Comparison of ENCODE assay signal across 8 cellular contexts in the genomic region with DNA sequence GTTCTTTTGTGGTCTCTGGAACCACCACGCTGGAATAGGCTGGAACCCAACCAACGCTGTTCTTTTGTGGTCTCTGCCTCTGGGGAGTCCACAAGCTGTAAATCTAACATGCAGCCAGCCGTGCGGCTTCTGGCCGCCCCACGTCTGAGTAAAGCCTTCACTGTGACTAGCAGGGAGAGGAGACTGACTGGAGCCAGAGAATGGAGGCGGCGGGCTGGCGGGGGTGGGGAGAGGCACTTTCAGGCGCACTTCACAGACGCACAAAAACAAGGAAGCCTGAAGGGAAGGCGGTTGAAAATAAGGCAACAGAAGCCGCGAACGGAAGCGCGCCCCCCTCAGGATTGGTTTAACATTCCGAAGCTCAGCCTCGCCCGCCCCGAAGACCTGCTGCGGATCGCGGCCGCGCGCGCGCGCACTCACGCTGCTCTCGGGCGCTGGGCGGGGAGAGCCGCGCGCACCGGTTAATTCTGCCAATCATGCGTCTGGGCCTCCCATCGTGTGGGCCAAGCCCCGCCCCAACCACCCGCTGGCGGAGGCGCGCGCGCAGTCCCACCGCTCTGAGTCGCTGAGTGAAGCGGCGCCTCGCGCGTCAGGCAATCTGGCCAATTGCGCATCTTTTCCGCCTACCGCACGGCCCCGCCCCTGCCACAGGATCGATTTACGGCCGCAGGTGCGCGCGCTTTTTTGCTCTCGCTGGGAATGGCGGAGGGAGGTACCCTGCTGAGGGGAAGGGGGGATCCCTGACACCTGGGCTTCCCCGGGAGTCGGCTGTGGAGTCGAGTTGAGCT. TPM values are rescaled to one million over a fixed set of nuclear protein-coding genes. Genes with fewer than 3 reads are reported as not detected.
DNase-seq lines count a peak whose midpoint lies in the region; ATAC-seq and TF ChIP-seq lines count a peak whose summit lies in the region.

TSS of gene SFR1 (plus strand) at position 687 of the 788 bp plus-strand sequence. CDS start at position 700, 13 bp downstream.

- peak; percentile 15 to 40; a peak in 2 of 4 replicates for TF ChIP-seq EP300 in SK-N-SH (IDR thresholded peaks at IDR 0.05; ENCODE audit: borderline replicate concordance in 1 of 2, low read depth in 1 of 2, low read length in 1 of 2)
- no peak for TF ChIP-seq EP300 in gastroesophageal sphincter (IDR thresholded peaks at IDR 0.05)
- no peak for TF ChIP-seq EP300 in suprapubic skin (IDR thresholded peaks at IDR 0.05)

- TF ChIP-seq RAD21 in SK-N-SH (IDR thresholded peaks at IDR 0.05; ENCODE audit: low read length), result peak; percentile 53

- H3K9ac ChIP-seq in SK-N-SH, result peak within 1 kb of the TSS; percentile 100

- H3K4me2 ChIP-seq in SK-N-SH, result peak within 1 kb of the TSS; percentile 95

- H3K9me3 ChIP-seq in SK-N-SH (no peaks in the 10 kb centered on the region), gastroesophageal sphincter (no peaks in the 10 kb centered on the region), suprapubic skin (no peaks in the 10 kb centered on the region)

- CTCF ChIA-PET in SK-N-SH (lab: Yijun Ruan, JAX), result interaction anchor here (0.6 to 5.2 kb wide), 56 partner anchors 9 to 409 kb away, joined by 3 to 44 read pairs (median 3); partner anchors contain the start of genes GSTO1 and SLK

- no peaks in the 10 kb centered on the region for H3K79me2 ChIP-seq in SK-N-SH (ENCODE audit: insufficient read depth)

- H3K27me3 ChIP-seq in SK-N-SH (ENCODE audit: insufficient read depth), result no peaks in the 10 kb centered on the region
- H3K27me3 ChIP-seq in gastroesophageal sphincter, result no peaks in the 10 kb centered on the region
- no peaks in the 10 kb centered on the region for H3K27me3 ChIP-seq in suprapubic skin

- no peaks in the 10 kb centered on the region for H4K20me1 ChIP-seq in SK-N-SH (ENCODE audit: insufficient read depth)

- H2AFZ ChIP-seq in SK-N-SH (ENCODE audit: low read depth), result peak within 1 kb of the TSS; percentile 96

- H3K4me1 ChIP-seq in SK-N-SH (ENCODE audit: control insufficient read depth in 1 of 2, insufficient read depth in 2 of 2, low read depth in 1 of 2, low read length in 1 of 2) (peaks cover 0 to 11% of the 10 kb centered on the region in 2 experiments; a peak in 3 of 4 replicates), gastroesophageal sphincter (peaks cover 5 to 22% (median 7%) of the 10 kb centered on the region in 3 donors), suprapubic skin (peaks cover 39% of the 10 kb centered on the region)

- DNase-seq in GM10266 (ENCODE audit: extremely low spot score) (peak; percentile 91), NCI-H1048 (lab: John Stamatoyannopoulos, UW) (peak; percentile 97), SK-N-SH (peak; percentile 96), non-pigmented ciliary epithelial cell (ENCODE audit: low read depth) (peak; percentile 81), suprapubic skin (ENCODE audit: low spot score in 2 of 2) (peak; percentile 98 to 99)
- peak; percentile 99 for DNase-seq in activated naive CD4-positive, alpha-beta T cell treated with anti-CD3 and anti-CD28 coated beads, Interleukin-2, amount 50 U/mL, for 16 hours

- no peaks in the 10 kb centered on the region for H3K9me2 ChIP-seq in SK-N-SH

- H3K4me3 ChIP-seq in SK-N-SH (ENCODE audit: low read depth in 2 of 2, low read length in 1 of 2), result peak within 1 kb of the TSS; percentile 96 to 98
- H3K4me3 ChIP-seq in gastroesophageal sphincter, result peak within 1 kb of the TSS; percentile 73 to 98
- peak within 1 kb of the TSS; percentile 77 for H3K4me3 ChIP-seq in suprapubic skin

- peaks cover 0 to 11% of the 10 kb centered on the region in 2 experiments for H3K36me3 ChIP-seq in SK-N-SH (replicated peaks in 1 of 2; ENCODE audit: control insufficient read depth in 1 of 2, insufficient read depth in 2 of 2, low read length in 1 of 2)
- peaks cover 0 to 18% of the 10 kb centered on the region in 2 donors for H3K36me3 ChIP-seq in gastroesophageal sphincter
- H3K36me3 ChIP-seq in suprapubic skin, result no peaks in the 10 kb centered on the region

- POLR2A ChIA-PET in SK-N-SH (lab: Yijun Ruan, JAX), result interaction anchor here (0.6 to 1.7 kb wide), 10 partner anchors 8 to 154 kb away, joined by 3 to 6 read pairs (median 4); partner anchors contain the start of genes CFAP43 and SLK

- H3K27ac ChIP-seq in SK-N-SH (ENCODE audit: low read depth in 2 of 2, low read length in 1 of 2), result peak within 1 kb of the TSS; percentile 99 to 100
- peak within 1 kb of the TSS; percentile 96 to 99 (median 98) for H3K27ac ChIP-seq in gastroesophageal sphincter
- peak within 1 kb of the TSS; percentile 98 for H3K27ac ChIP-seq in suprapubic skin

- TF ChIP-seq CTCF in GM10266 (IDR thresholded peaks at IDR 0.05; ENCODE audit: control insufficient read depth, insufficient read depth, low read depth, missing control alignments) (peak; percentile 81), SK-N-SH (IDR thresholded peaks at IDR 0.05) (peak; percentile 68), gastroesophageal sphincter (IDR thresholded peaks at IDR 0.05) (peak; percentile 23 to 78 (median 64)), suprapubic skin (IDR thresholded peaks at IDR 0.05) (peak; percentile 46 to 72)

- peaks cover 12% of the 10 kb centered on the region for H3F3A ChIP-seq in SK-N-SH (replicated peaks; ENCODE audit: insufficient read depth)

- TF ChIP-seq POLR2A in gastroesophageal sphincter (IDR thresholded peaks at IDR 0.05) (peak; percentile 76 to 80), suprapubic skin (IDR thresholded peaks at IDR 0.05) (peak; percentile 69 to 81)

- 2% methylated on average over 23 of the region's 70 CpGs for WGBS in SK-N-SH (ENCODE audit: low lambda C conversion rate)
- 0% methylated on average over 27 to 46 of the region's 70 CpGs for WGBS in gastroesophageal sphincter (ENCODE audit: low coverage in 1 of 2), 2 donors
- under 1% methylated on average over 32 of the region's 70 CpGs for WGBS in suprapubic skin

- peak; percentile 88 for ATAC-seq in HG02588 (IDR thresholded peaks at IDR 0.05; ENCODE audit: unreplicated experiment)
- ATAC-seq in gastroesophageal sphincter, result peak; percentile 95

TF ChIP-seq in SK-N-SH, 30 proteins besides CTCF, POLR2A, EP300 and RAD21 (continues in another document):
- TF ChIP-seq, protein P1, sequence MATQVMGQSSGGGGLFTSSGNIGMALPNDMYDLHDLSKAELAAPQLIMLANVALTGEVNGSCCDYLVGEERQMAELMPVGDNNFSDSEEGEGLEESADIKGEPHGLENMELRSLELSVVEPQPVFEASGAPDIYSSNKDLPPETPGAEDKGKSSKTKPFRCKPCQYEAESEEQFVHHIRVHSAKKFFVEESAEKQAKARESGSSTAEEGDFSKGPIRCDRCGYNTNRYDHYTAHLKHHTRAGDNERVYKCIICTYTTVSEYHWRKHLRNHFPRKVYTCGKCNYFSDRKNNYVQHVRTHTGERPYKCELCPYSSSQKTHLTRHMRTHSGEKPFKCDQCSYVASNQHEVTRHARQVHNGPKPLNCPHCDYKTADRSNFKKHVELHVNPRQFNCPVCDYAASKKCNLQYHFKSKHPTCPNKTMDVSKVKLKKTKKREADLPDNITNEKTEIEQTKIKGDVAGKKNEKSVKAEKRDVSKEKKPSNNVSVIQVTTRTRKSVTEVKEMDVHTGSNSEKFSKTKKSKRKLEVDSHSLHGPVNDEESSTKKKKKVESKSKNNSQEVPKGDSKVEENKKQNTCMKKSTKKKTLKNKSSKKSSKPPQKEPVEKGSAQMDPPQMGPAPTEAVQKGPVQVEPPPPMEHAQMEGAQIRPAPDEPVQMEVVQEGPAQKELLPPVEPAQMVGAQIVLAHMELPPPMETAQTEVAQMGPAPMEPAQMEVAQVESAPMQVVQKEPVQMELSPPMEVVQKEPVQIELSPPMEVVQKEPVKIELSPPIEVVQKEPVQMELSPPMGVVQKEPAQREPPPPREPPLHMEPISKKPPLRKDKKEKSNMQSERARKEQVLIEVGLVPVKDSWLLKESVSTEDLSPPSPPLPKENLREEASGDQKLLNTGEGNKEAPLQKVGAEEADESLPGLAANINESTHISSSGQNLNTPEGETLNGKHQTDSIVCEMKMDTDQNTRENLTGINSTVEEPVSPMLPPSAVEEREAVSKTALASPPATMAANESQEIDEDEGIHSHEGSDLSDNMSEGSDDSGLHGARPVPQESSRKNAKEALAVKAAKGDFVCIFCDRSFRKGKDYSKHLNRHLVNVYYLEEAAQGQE (IDR thresholded peaks at IDR 0.05; ENCODE audit: low read depth, low read length), result 0 out of 2 replicates have a peak, but pooled peaks have one; percentile 51
- TF ChIP-seq SIN3A (IDR thresholded peaks at IDR 0.05; ENCODE audit: borderline replicate concordance, low read depth, low read length), result 0 out of 2 replicates have a peak, but pooled peaks have one; percentile 39
- peak; percentile 77 for TF ChIP-seq NRF1 (IDR thresholded peaks at IDR 0.05; ENCODE audit: low read depth, low read length)
- TF ChIP-seq POLR2AphosphoS5 (IDR thresholded peaks at IDR 0.05; ENCODE audit: low read depth, low read length), result peak; percentile 76
- TF ChIP-seq NFIC (IDR thresholded peaks at IDR 0.05; ENCODE audit: borderline replicate concordance), result no peak; the same call in none of the 2 replicates
- no peak for TF ChIP-seq MEF2A (IDR thresholded peaks at IDR 0.05; ENCODE audit: borderline replicate concordance, low read depth)
- TF ChIP-seq FOXM1 (IDR thresholded peaks at IDR 0.05; ENCODE audit: low read depth), result no peak
- TF ChIP-seq, protein P2, sequence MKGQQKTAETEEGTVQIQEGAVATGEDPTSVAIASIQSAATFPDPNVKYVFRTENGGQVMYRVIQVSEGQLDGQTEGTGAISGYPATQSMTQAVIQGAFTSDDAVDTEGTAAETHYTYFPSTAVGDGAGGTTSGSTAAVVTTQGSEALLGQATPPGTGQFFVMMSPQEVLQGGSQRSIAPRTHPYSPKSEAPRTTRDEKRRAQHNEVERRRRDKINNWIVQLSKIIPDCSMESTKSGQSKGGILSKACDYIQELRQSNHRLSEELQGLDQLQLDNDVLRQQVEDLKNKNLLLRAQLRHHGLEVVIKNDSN (IDR thresholded peaks at IDR 0.05; ENCODE audit: borderline replicate concordance, low read depth), result no peak
- TF ChIP-seq USF2 (IDR thresholded peaks at IDR 0.05; ENCODE audit: borderline replicate concordance, low read depth, low read length), result no peak
- TF ChIP-seq FOXJ3 (CRISPR knock-in tag; IDR thresholded peaks at IDR 0.05), result peak; percentile 76; the same call in 1 of the 2 replicates
- no peak for TF ChIP-seq GATA2 (CRISPR knock-in tag; IDR thresholded peaks at IDR 0.05)

RNA-seq across cellular contexts. Expression of gene SFR1, which starts in this region (rescaled TPM):
- 1.5 and 1.8 TPM in 2 replicates for polyA plus RNA-seq in SK-N-SH (2012; rRNA removed)
- polyA plus RNA-seq in SK-N-SH (2012; cell fraction: cytosol; rRNA removed), result 2.4 and 2.9 TPM in 2 replicates
- 0.79 and 1.3 TPM in 2 replicates for polyA plus RNA-seq in SK-N-SH (2012; cell fraction: nucleus; rRNA removed)
- total RNA-seq in gastroesophageal sphincter, result 10 to 100 TPM in 2 of 4 donors, 1 to 10 TPM in 2; 5.3 to 12.7 (median 9.8) TPM
- 10 to 100 TPM in 1 of 4 donors, 1 to 10 TPM in 3; 4.6 to 10.8 (median 5.6) TPM for total RNA-seq in suprapubic skin

Comparison
In these comparisons a context has a peak if more than half of its experiments do, and no peak if none do; other contexts are left out.
1. Peak in every context shown above with its lines: DNase-seq, ATAC-seq, H3K4me3 ChIP-seq and H3K27ac ChIP-seq.